In the genomic region with DNA sequence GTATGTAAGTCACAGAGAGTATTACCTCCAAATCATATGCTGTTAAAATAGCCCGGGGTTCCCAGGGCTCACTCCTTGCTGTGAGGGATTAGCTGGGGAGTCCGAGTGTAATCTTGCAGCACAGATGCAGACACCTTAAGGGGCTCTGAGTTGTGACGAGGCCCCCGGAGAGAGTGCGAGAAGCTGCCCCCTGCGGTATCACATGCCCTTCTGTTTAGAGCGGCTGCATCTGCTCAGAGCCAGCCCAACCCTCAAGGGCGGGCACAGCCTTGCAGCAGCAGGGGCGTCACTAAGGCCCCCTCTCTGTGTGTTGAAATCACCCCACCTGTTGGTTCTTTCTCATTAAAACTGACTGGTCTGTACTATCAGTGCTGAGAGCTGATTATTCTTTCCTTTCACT, we compare ENCODE assay signal across 15 cellular contexts. TPM values are rescaled to one million over a fixed set of nuclear protein-coding genes. Genes with fewer than 3 reads are reported as not detected.
DNase-seq lines count a peak whose midpoint lies in the region; ATAC-seq and TF ChIP-seq lines count a peak whose summit lies in the region.
"Not testable (repeated sequence)": the region's sequence is repeated elsewhere in the genome, so short reads cannot be mapped to it uniquely, and the experiment has no call there.
"Had no signal": no experiment of that assay in that cellular context is flagged by ENCODE, and none has a peak within 500 bp of the region (broad histone marks: within the 10 kb centered on the region; RNA-seq: fewer than 3 reads in every experiment).

No MANE protein-coding gene starts in this region.

- not testable (repeated sequence) for H3K27me3 Mint-ChIP-seq in GM23338 (ENCODE audit: insufficient read depth, low read depth, poor library complexity); activated naive CD8-positive, alpha-beta T cell; endodermal cell (ENCODE audit: insufficient read depth); neural progenitor cell (ENCODE audit: insufficient read depth, low read depth)

- H3K4me3 Mint-ChIP-seq in GM23338; activated naive CD8-positive, alpha-beta T cell; endodermal cell; neural progenitor cell: not testable (repeated sequence)

- not testable (repeated sequence) for H3K9me3 ChIP-seq in HUES48 (ENCODE audit: control insufficient read depth, insufficient read depth, low read length); WERI-Rb-1 (ENCODE audit: severe bottlenecking); endodermal cell (ENCODE audit: control insufficient read depth, low read length); neural progenitor cell (ENCODE audit: low read depth)

- not testable (repeated sequence) for H3K4me2 ChIP-seq in GM23338, neural progenitor cell

- not testable (repeated sequence) for H3K27ac Mint-ChIP-seq in GM23338
- peak overlapping the region; percentile 29 for H3K27ac Mint-ChIP-seq in activated naive CD8-positive, alpha-beta T cell
- H3K27ac Mint-ChIP-seq in endodermal cell (peak overlapping the region; percentile 55), neural progenitor cell (peak overlapping the region; percentile 60)

- H3K27me3 ChIP-seq in GM23338 (ENCODE audit: insufficient read depth); HUES48 (ENCODE audit: control insufficient read depth, insufficient read depth, low read length); WERI-Rb-1 (ENCODE audit: insufficient read depth, low read depth, severe bottlenecking); endodermal cell (ENCODE audit: control insufficient read depth, insufficient read depth, low read length, poor library complexity, severe bottlenecking); neural progenitor cell: not testable (repeated sequence)

- not testable (repeated sequence) for H3K9me3 Mint-ChIP-seq in GM23338; activated naive CD8-positive, alpha-beta T cell (ENCODE audit: low read depth); endodermal cell
- peaks cover 11% of the 10 kb centered on the region for H3K9me3 Mint-ChIP-seq in neural progenitor cell

- H3K4me3 ChIP-seq in GM23338; HUES48 (ENCODE audit: low read depth, low read length); WERI-Rb-1 (ENCODE audit: low read depth, low read length); endodermal cell (ENCODE audit: low read length); neural progenitor cell: not testable (repeated sequence)

- peaks cover 19% of the 10 kb centered on the region for H3K79me2 ChIP-seq in GM23338 (replicated peaks; ENCODE audit: insufficient read depth)
- not testable (repeated sequence) for H3K79me2 ChIP-seq in neural progenitor cell (ENCODE audit: low read depth)

- H3K27ac ChIP-seq in GM23338 (ENCODE audit: low read depth): peak overlapping the region; percentile 76; the same call in 1 of the 2 replicates
- H3K27ac ChIP-seq in HUES48 (ENCODE audit: low read depth, low read length): peak overlapping the region; percentile 28
- not testable (repeated sequence) for H3K27ac ChIP-seq in WERI-Rb-1; endodermal cell (ENCODE audit: low read depth, low read length); neural progenitor cell

- 84 to 90% methylated on average over 4 to 9 of the region's 9 CpGs for WGBS in endodermal cell (ENCODE audit: insufficient coverage in 1 of 2, insufficient read length in 1 of 2), 2 experiments

- not testable (repeated sequence) for H3K9me2 ChIP-seq in GM23338 (ENCODE audit: insufficient read depth)

- H3F3A ChIP-seq in GM23338 (replicated peaks; ENCODE audit: low read depth); neural progenitor cell (ENCODE audit: low read depth): not testable (repeated sequence)

- ATAC-seq in GM23338: peak; percentile 91

- H3K36me3 ChIP-seq in GM23338 (ENCODE audit: insufficient read depth); HUES48 (ENCODE audit: control insufficient read depth, insufficient read depth, low read length); WERI-Rb-1; endodermal cell (ENCODE audit: control insufficient read depth, insufficient read depth, low read length); neural progenitor cell: not testable (repeated sequence)

- not testable (repeated sequence) for DNase-seq in GM23338 (ENCODE audit: low spot score); endodermal cell; neural progenitor cell (ENCODE audit: low spot score)
- peak; percentile 86 to 96 for DNase-seq in NCI-H524 (lab: John Stamatoyannopoulos, UW)
- peak; percentile 61 for DNase-seq in WERI-Rb-1
- peak; percentile 19 for DNase-seq in stimulated activated CD8-positive, alpha-beta memory T cell treated with anti-CD3 and anti-CD28 coated beads, Interleukin-4, amount 100 ng/mL, for 48 hours

- not testable (repeated sequence) for TF ChIP-seq CTCF in GM23338 (conservative IDR thresholded peaks at IDR 0.05; ENCODE audit: low read depth in 2 of 2); WERI-Rb-1 (IDR thresholded peaks at IDR 0.05; ENCODE audit: low read depth, low read length); endodermal cell (conservative IDR thresholded peaks at IDR 0.05); neural progenitor cell (IDR thresholded peaks at IDR 0.05)

- H3K4me1 Mint-ChIP-seq in GM23338 (peaks cover 10% of the 10 kb centered on the region), neural progenitor cell (peaks cover 12% of the 10 kb centered on the region)
- H3K4me1 Mint-ChIP-seq in activated naive CD8-positive, alpha-beta T cell (ENCODE audit: low read depth): peaks cover 23% of the 10 kb centered on the region
- H3K4me1 Mint-ChIP-seq in endodermal cell: not testable (repeated sequence)

- not testable (repeated sequence) for H3K4me1 ChIP-seq in GM23338 (ENCODE audit: insufficient read depth); HUES48 (ENCODE audit: control insufficient read depth, insufficient read depth, low read length); endodermal cell (ENCODE audit: control insufficient read depth, insufficient read depth, low read length); neural progenitor cell

- H4K20me1 ChIP-seq in GM23338 (replicated peaks; ENCODE audit: insufficient read depth); neural progenitor cell (ENCODE audit: low read depth): not testable (repeated sequence)

- peaks cover 12% of the 10 kb centered on the region for H3K36me3 Mint-ChIP-seq in GM23338 (ENCODE audit: low read depth)
- not testable (repeated sequence) for H3K36me3 Mint-ChIP-seq in activated naive CD8-positive, alpha-beta T cell
- peaks cover 44% of the 10 kb centered on the region for H3K36me3 Mint-ChIP-seq in endodermal cell (ENCODE audit: low read depth)
- peaks cover 31% of the 10 kb centered on the region for H3K36me3 Mint-ChIP-seq in neural progenitor cell

- not testable (repeated sequence) for H3K9ac ChIP-seq in HUES48 (ENCODE audit: low read depth, low read length); endodermal cell (ENCODE audit: extremely low read depth, low read length, poor library complexity, severe bottlenecking); neural progenitor cell

- not testable (repeated sequence) for H2AFZ ChIP-seq in GM23338; neural progenitor cell (replicated peaks)

RNA-seq across cellular contexts. Expression of a gene that starts 37.4 kb away (rescaled TPM):
- total RNA-seq in GM23338 (2014; rRNA removed; shearing (Covaris generic)): 30.0 and 48.0 TPM in 2 replicates
- polyA plus RNA-seq in GM23338 (2016; fragmentation: Nextera tagmentation; extraction: Ambion mirVana): 22.3 and 22.6 TPM in 2 replicates
- total RNA-seq in endodermal cell (10 to 100 TPM; 39.5 to 45.5 TPM), neural progenitor cell (ENCODE audit: low replicate concordance) (29.0 and 30.4 TPM in 2 replicates)
- 23.8 TPM for polyA plus RNA-seq in endodermal cell (2013, experiment 1 of 2)
- 20.0 TPM for polyA plus RNA-seq in endodermal cell (2013, experiment 2 of 2)

RNA-seq across cellular contexts. Expression of a gene that starts 52.3 kb away (rescaled TPM):
- not detected in 2 replicates for total RNA-seq in GM23338 (2014; rRNA removed; shearing (Covaris generic))
- polyA plus RNA-seq in GM23338 (2016; fragmentation: Nextera tagmentation; extraction: Ambion mirVana): not detected in 2 replicates
- total RNA-seq in endodermal cell: not detected
- polyA plus RNA-seq in endodermal cell (2013, experiment 1 of 2): not detected
- not detected for polyA plus RNA-seq in endodermal cell (2013, experiment 2 of 2)
- not detected in 2 replicates for total RNA-seq in neural progenitor cell (ENCODE audit: low replicate concordance)
- total RNA-seq: A673; CD4-positive, alpha-beta memory T cell; HFFc6; HT1080; IMR-90 had no signal
- polyA plus RNA-seq: AG04450; CD14-positive monocyte; CD4-positive, alpha-beta memory T cell; IMR-90 had no signal
